In the genomic region with DNA sequence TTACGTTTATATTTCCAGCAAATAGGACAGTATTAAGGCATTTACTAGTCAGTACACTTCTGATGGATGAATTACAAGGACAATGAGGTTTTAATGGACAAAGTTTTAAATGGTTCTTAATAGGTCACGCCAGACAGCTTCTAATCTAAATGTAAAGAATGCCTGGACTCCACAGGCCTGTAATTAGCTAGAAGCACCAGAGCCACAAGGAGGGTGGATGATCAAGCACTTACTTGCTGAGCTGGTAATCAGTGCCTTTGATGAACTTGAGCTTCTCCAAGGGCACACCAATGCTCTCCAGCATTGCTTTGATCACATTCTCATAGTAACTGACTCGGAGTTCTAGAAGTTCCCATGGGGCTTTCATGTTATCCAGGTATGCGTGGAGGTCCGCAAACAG, we compare ENCODE assay signal across 1 cellular context.
TF ChIP-seq lines count a peak whose summit lies in the region.

No MANE protein-coding gene starts in this region.

TF ChIP-seq in IMR-90, 13 proteins besides CTCF, POLR2A, EP300 and RAD21:
- TF ChIP-seq CHD1 (IDR thresholded peaks at IDR 0.05; ENCODE audit: low read depth, low read length) (no peak), MAZ (IDR thresholded peaks at IDR 0.05; ENCODE audit: borderline replicate concordance, low read depth, low read length) (no peak), MXI1 (IDR thresholded peaks at IDR 0.05; ENCODE audit: borderline replicate concordance, low read depth, low read length) (no peak), SMC3 (IDR thresholded peaks at IDR 0.05; ENCODE audit: low read depth, low read length) (no peak), RFX5 (IDR thresholded peaks at IDR 0.05; ENCODE audit: low read depth, low read length) (no peak), NFE2L2 (IDR thresholded peaks at IDR 0.05; ENCODE audit: low read depth, low read length) (no peak), RCOR1 (IDR thresholded peaks at IDR 0.05; ENCODE audit: insufficient replicate concordance, low read length) (no peak), BHLHE40 (IDR thresholded peaks at IDR 0.05; ENCODE audit: low read depth, low read length) (no peak), FOS (IDR thresholded peaks at IDR 0.05; ENCODE audit: low read depth, low read length) (no peak), CEBPB (IDR thresholded peaks at IDR 0.05; ENCODE audit: low read depth, low read length) (no peak), MAFK (IDR thresholded peaks at IDR 0.05; ENCODE audit: low read depth, low read length) (no peak)
- TF ChIP-seq, protein P1, sequence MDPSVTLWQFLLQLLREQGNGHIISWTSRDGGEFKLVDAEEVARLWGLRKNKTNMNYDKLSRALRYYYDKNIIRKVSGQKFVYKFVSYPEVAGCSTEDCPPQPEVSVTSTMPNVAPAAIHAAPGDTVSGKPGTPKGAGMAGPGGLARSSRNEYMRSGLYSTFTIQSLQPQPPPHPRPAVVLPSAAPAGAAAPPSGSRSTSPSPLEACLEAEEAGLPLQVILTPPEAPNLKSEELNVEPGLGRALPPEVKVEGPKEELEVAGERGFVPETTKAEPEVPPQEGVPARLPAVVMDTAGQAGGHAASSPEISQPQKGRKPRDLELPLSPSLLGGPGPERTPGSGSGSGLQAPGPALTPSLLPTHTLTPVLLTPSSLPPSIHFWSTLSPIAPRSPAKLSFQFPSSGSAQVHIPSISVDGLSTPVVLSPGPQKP (IDR thresholded peaks at IDR 0.05; ENCODE audit: borderline replicate concordance, low read depth, low read length) = no peak
- TF ChIP-seq, protein P2, sequence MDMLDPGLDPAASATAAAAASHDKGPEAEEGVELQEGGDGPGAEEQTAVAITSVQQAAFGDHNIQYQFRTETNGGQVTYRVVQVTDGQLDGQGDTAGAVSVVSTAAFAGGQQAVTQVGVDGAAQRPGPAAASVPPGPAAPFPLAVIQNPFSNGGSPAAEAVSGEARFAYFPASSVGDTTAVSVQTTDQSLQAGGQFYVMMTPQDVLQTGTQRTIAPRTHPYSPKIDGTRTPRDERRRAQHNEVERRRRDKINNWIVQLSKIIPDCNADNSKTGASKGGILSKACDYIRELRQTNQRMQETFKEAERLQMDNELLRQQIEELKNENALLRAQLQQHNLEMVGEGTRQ (IDR thresholded peaks at IDR 0.05; ENCODE audit: low read depth, low read length) = no peak
